Comparison of ENCODE assay signal across 10 cellular contexts in the genomic region with DNA sequence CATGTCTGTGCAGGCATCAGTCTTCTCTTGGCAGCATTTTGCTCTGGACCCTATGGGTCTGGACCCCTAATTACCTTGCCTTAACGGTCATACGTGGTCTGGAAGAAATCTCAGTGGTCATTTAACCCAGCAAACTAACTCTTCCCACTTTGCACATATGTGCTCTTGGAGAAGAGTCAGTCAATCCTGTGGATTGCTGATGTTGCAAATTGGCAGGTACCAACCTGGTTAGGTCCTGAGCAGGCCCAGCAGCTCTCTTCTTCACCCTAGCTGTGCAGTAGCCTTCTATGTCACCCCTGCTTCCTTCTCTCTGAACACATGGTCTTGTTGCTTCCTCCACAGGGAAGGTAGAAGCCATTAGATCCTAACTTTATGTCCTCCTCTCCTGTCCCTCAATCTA. TPM values are rescaled to one million over a fixed set of nuclear protein-coding genes. Genes with fewer than 3 reads are reported as not detected.
DNase-seq lines count a peak whose midpoint lies in the region; ATAC-seq and TF ChIP-seq lines count a peak whose summit lies in the region.
"Had no signal": no experiment of that assay in that cellular context is flagged by ENCODE, and none has a peak within 500 bp of the region (broad histone marks: within the 10 kb centered on the region; RNA-seq: fewer than 3 reads in every experiment).

No MANE protein-coding gene starts in this region.

- CTCF ChIA-PET in CD4-positive, alpha-beta T cell (lab: Charles Lee) = interaction anchor here (0.7 to 2.0 kb wide), 4 partner anchors 11 to 350 kb away, joined by 3 to 6 read pairs (median 4); no protein-coding TSS in a partner anchor

- H3K27me3 Mint-ChIP-seq in CD4-positive, alpha-beta T cell = no peaks in the 10 kb centered on the region
- no peaks in the 10 kb centered on the region for H3K27me3 Mint-ChIP-seq in activated T-helper 17 cell treated with anti-CD3 and anti-CD28 coated beads, Interleukin-2, amount 50 U/mL, for 72 hours
- no peaks in the 10 kb centered on the region for H3K27me3 Mint-ChIP-seq in naive B cell

- no peak overlapping the region for H3K27ac ChIP-seq in CD4-positive, alpha-beta T cell (ENCODE audit: low read depth, low read length)
- H3K27ac ChIP-seq in HL-60 (replicated peaks) = peak overlapping the region; percentile 86

- no peak for ATAC-seq in CD4-positive, alpha-beta T cell (ENCODE audit: poor library complexity)
- no peak for ATAC-seq in activated T-helper 17 cell treated with anti-CD3 and anti-CD28 coated beads, Interleukin-2, amount 50 U/mL, for 72 hours (replicated peaks)
- ATAC-seq in naive B cell (ENCODE audit: low read depth in 2 of 2) (no peak), mucosa of descending colon (no peak)

- in situ Hi-C loops in G401 (cut with HindIII; ENCODE audit: low sequenced_read_pairs) = no loop called here

- peak overlapping the region; percentile 95 for H3K4me3 Mint-ChIP-seq in CD4-positive, alpha-beta T cell
- H3K4me3 Mint-ChIP-seq in activated T-helper 17 cell treated with anti-CD3 and anti-CD28 coated beads, Interleukin-2, amount 50 U/mL, for 72 hours = peak overlapping the region; percentile 84
- H3K4me3 Mint-ChIP-seq in naive B cell = peak overlapping the region; percentile 75 to 93 (median 87)

- peak overlapping the region; percentile 97 for H3K4me3 ChIP-seq in HL-60 (replicated peaks; ENCODE audit: insufficient read depth, low read length)
- no peak overlapping the region for H3K4me3 ChIP-seq in mucosa of descending colon

- H3K9me3 ChIP-seq in CD4-positive, alpha-beta T cell (ENCODE audit: control insufficient read depth, low read length) = no peaks in the 10 kb centered on the region
- no peaks in the 10 kb centered on the region for H3K9me3 ChIP-seq in mucosa of descending colon

- H3K36me3 ChIP-seq in mucosa of descending colon (ENCODE audit: low read depth) = peaks cover 4% of the 10 kb centered on the region

- intact Hi-C loops in CD4-positive, alpha-beta T cell (cut with DNase I, micrococcal nuclease) = loop anchor here in 1 of 2 experiments (5.0 kb wide), 1 partner anchor 42 kb away; no protein-coding TSS in a partner anchor
- intact Hi-C loops in mucosa of descending colon (cut with DNase I, micrococcal nuclease) = no loop called here

- H3K9me3 Mint-ChIP-seq in CD4-positive, alpha-beta T cell = no peaks in the 10 kb centered on the region
- no peaks in the 10 kb centered on the region for H3K9me3 Mint-ChIP-seq in activated T-helper 17 cell treated with anti-CD3 and anti-CD28 coated beads, Interleukin-2, amount 50 U/mL, for 72 hours
- H3K9me3 Mint-ChIP-seq in naive B cell = no peaks in the 10 kb centered on the region

- peaks cover 5% of the 10 kb centered on the region for H3K4me1 ChIP-seq in mucosa of descending colon (ENCODE audit: low read depth)

- H3K27me3 ChIP-seq in CD4-positive, alpha-beta T cell (ENCODE audit: control insufficient read depth, insufficient read depth, low read length) = no peaks in the 10 kb centered on the region
- no peaks in the 10 kb centered on the region for H3K27me3 ChIP-seq in HL-60 (ENCODE audit: insufficient read depth, poor library complexity, severe bottlenecking)

- POLR2A ChIA-PET in CD4-positive, alpha-beta T cell (lab: Charles Lee) = interaction anchor here (1.1 to 2.9 kb wide), 5 partner anchors 41 to 242 kb away, joined by 3 to 26 read pairs (median 5); partner anchors contain the start of gene RNASET2

- peak overlapping the region; percentile 87 for H3K27ac Mint-ChIP-seq in CD4-positive, alpha-beta T cell
- peak overlapping the region; percentile 48 for H3K27ac Mint-ChIP-seq in activated T-helper 17 cell treated with anti-CD3 and anti-CD28 coated beads, Interleukin-2, amount 50 U/mL, for 72 hours
- H3K27ac Mint-ChIP-seq in naive B cell = peak overlapping the region in 5 of 6 donors; percentile 3 to 82 (median 24)

- H3K36me3 Mint-ChIP-seq in CD4-positive, alpha-beta T cell (ENCODE audit: low read depth) = peaks cover 40% of the 10 kb centered on the region
- peaks cover 60% of the 10 kb centered on the region for H3K36me3 Mint-ChIP-seq in activated T-helper 17 cell treated with anti-CD3 and anti-CD28 coated beads, Interleukin-2, amount 50 U/mL, for 72 hours (ENCODE audit: low read depth)
- H3K36me3 Mint-ChIP-seq in naive B cell = peaks cover 5 to 9% of the 10 kb centered on the region in 2 donors

- H3K4me1 Mint-ChIP-seq in CD4-positive, alpha-beta T cell (ENCODE audit: low read depth) = peaks cover 29% of the 10 kb centered on the region
- H3K4me1 Mint-ChIP-seq in activated T-helper 17 cell treated with anti-CD3 and anti-CD28 coated beads, Interleukin-2, amount 50 U/mL, for 72 hours = peaks cover 23% of the 10 kb centered on the region
- H3K4me1 Mint-ChIP-seq in naive B cell = peaks cover 23 to 30% (median 27%) of the 10 kb centered on the region in 3 donors

- no peak for TF ChIP-seq CTCF in CD4-positive, alpha-beta T cell (IDR thresholded peaks at IDR 0.05)
- TF ChIP-seq CTCF in HL-60 (IDR thresholded peaks at IDR 0.05; ENCODE audit: insufficient read depth, low read length) (no peak), mucosa of descending colon (IDR thresholded peaks at IDR 0.05) (no peak)

- no peak for DNase-seq in CD4-positive, alpha-beta T cell
- DNase-seq in HL-60 (ENCODE audit: low read depth in 1 of 2, low spot score in 1 of 2) = peak in 1 of 2 experiments; percentile 15
- DNase-seq in naive B cell = no peak
- DNase-seq in G401 (ENCODE audit: low spot score) = no peak
- no peak for DNase-seq in mucosa of descending colon
- DNase-seq in EL = no peak
- no peak for DNase-seq in COR-L47 (lab: John Stamatoyannopoulos, UW)
- DNase-seq: SHP77 treated with DMSO at 0.1 percent for 48 hours; stimulated activated naive CD4-positive, alpha-beta T cell had no signal

RNA-seq across cellular contexts. Expression of gene CEP43, which starts 1.6 kb away (rescaled TPM):
- total RNA-seq in CD4-positive, alpha-beta T cell = 10 to 100 TPM; 12.5 to 13.5 TPM
- total RNA-seq in activated T-helper 17 cell treated with anti-CD3 and anti-CD28 coated beads, Interleukin-2, amount 50 U/mL, for 72 hours = 10 to 100 TPM; 24.7 to 29.0 TPM
- polyA plus RNA-seq in naive B cell (ENCODE audit: low read depth in 6 of 6) = 10 to 100 TPM in 1 of 6 donors, 1 to 10 TPM in 5; 6.6 to 12.0 (median 7.2) TPM
- total RNA-seq in G401 (2014; rRNA removed; shearing (Covaris generic)) = 21.3 and 48.8 TPM in 2 replicates
- 10 to 100 TPM; 20.4 to 24.7 (median 24.2) TPM for total RNA-seq in mucosa of descending colon

RNA-seq across cellular contexts. Expression of gene RNASET2, which starts 44.4 kb away (rescaled TPM):
- 100 to 1,000 TPM; 164 to 165 TPM for total RNA-seq in CD4-positive, alpha-beta T cell
- 100 to 1,000 TPM in 1 of 2 donors, 10 to 100 TPM in 1; 94.2 to 210 TPM for total RNA-seq in activated T-helper 17 cell treated with anti-CD3 and anti-CD28 coated beads, Interleukin-2, amount 50 U/mL, for 72 hours
- polyA plus RNA-seq in naive B cell (ENCODE audit: low read depth in 6 of 6) = 100 to 1,000 TPM; 472 to 744 (median 534) TPM
- total RNA-seq in G401 (2014; rRNA removed; shearing (Covaris generic)) = 61.5 and 69.4 TPM in 2 replicates
- 100 to 1,000 TPM in 2 of 3 donors, 10 to 100 TPM in 1; 60.1 to 127 (median 109) TPM for total RNA-seq in mucosa of descending colon

Comparison
In these comparisons a context has a peak if more than half of its experiments do, and no peak if none do; other contexts are left out.
1. H3K27ac Mint-ChIP-seq: peak in every context shown above with its lines; median percentile 87 in CD4-positive, alpha-beta T cell; 48 in activated T-helper 17 cell treated with anti-CD3 and anti-CD28 coated beads, Interleukin-2, amount 50 U/mL, for 72 hours; 24 in naive B cell.